Comparison of ENCODE assay signal across 1 cellular context in genomic region chr10:26214004-26214403, GRCh38.
A peak's percentile ranks its signal among the peaks of the same experiment; 100 is the strongest.
TF ChIP-seq lines count a peak whose summit lies in the region.

No MANE protein-coding gene starts in this region.

TF ChIP-seq in H1, 55 proteins besides CTCF, POLR2A, EP300 and RAD21:
- TF ChIP-seq CHD2 (IDR thresholded peaks at IDR 0.05; ENCODE audit: low read length) (no peak), NANOG (IDR thresholded peaks at IDR 0.05; ENCODE audit: insufficient read depth, low read depth, low read length, poor library complexity, severe bottlenecking) (peak; percentile 83)
- TF ChIP-seq, protein P1, sequence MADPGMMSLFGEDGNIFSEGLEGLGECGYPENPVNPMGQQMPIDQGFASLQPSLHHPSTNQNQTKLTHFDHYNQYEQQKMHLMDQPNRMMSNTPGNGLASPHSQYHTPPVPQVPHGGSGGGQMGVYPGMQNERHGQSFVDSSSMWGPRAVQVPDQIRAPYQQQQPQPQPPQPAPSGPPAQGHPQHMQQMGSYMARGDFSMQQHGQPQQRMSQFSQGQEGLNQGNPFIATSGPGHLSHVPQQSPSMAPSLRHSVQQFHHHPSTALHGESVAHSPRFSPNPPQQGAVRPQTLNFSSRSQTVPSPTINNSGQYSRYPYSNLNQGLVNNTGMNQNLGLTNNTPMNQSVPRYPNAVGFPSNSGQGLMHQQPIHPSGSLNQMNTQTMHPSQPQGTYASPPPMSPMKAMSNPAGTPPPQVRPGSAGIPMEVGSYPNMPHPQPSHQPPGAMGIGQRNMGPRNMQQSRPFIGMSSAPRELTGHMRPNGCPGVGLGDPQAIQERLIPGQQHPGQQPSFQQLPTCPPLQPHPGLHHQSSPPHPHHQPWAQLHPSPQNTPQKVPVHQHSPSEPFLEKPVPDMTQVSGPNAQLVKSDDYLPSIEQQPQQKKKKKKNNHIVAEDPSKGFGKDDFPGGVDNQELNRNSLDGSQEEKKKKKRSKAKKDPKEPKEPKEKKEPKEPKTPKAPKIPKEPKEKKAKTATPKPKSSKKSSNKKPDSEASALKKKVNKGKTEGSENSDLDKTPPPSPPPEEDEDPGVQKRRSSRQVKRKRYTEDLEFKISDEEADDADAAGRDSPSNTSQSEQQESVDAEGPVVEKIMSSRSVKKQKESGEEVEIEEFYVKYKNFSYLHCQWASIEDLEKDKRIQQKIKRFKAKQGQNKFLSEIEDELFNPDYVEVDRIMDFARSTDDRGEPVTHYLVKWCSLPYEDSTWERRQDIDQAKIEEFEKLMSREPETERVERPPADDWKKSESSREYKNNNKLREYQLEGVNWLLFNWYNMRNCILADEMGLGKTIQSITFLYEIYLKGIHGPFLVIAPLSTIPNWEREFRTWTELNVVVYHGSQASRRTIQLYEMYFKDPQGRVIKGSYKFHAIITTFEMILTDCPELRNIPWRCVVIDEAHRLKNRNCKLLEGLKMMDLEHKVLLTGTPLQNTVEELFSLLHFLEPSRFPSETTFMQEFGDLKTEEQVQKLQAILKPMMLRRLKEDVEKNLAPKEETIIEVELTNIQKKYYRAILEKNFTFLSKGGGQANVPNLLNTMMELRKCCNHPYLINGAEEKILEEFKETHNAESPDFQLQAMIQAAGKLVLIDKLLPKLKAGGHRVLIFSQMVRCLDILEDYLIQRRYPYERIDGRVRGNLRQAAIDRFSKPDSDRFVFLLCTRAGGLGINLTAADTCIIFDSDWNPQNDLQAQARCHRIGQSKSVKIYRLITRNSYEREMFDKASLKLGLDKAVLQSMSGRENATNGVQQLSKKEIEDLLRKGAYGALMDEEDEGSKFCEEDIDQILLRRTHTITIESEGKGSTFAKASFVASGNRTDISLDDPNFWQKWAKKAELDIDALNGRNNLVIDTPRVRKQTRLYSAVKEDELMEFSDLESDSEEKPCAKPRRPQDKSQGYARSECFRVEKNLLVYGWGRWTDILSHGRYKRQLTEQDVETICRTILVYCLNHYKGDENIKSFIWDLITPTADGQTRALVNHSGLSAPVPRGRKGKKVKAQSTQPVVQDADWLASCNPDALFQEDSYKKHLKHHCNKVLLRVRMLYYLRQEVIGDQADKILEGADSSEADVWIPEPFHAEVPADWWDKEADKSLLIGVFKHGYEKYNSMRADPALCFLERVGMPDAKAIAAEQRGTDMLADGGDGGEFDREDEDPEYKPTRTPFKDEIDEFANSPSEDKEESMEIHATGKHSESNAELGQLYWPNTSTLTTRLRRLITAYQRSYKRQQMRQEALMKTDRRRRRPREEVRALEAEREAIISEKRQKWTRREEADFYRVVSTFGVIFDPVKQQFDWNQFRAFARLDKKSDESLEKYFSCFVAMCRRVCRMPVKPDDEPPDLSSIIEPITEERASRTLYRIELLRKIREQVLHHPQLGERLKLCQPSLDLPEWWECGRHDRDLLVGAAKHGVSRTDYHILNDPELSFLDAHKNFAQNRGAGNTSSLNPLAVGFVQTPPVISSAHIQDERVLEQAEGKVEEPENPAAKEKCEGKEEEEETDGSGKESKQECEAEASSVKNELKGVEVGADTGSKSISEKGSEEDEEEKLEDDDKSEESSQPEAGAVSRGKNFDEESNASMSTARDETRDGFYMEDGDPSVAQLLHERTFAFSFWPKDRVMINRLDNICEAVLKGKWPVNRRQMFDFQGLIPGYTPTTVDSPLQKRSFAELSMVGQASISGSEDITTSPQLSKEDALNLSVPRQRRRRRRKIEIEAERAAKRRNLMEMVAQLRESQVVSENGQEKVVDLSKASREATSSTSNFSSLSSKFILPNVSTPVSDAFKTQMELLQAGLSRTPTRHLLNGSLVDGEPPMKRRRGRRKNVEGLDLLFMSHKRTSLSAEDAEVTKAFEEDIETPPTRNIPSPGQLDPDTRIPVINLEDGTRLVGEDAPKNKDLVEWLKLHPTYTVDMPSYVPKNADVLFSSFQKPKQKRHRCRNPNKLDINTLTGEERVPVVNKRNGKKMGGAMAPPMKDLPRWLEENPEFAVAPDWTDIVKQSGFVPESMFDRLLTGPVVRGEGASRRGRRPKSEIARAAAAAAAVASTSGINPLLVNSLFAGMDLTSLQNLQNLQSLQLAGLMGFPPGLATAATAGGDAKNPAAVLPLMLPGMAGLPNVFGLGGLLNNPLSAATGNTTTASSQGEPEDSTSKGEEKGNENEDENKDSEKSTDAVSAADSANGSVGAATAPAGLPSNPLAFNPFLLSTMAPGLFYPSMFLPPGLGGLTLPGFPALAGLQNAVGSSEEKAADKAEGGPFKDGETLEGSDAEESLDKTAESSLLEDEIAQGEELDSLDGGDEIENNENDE (IDR thresholded peaks at IDR 0.05; ENCODE audit: insufficient replicate concordance, low read length), result peak; percentile 46
